Comparison of ENCODE assay signal across 11 cellular contexts in the genomic region with DNA sequence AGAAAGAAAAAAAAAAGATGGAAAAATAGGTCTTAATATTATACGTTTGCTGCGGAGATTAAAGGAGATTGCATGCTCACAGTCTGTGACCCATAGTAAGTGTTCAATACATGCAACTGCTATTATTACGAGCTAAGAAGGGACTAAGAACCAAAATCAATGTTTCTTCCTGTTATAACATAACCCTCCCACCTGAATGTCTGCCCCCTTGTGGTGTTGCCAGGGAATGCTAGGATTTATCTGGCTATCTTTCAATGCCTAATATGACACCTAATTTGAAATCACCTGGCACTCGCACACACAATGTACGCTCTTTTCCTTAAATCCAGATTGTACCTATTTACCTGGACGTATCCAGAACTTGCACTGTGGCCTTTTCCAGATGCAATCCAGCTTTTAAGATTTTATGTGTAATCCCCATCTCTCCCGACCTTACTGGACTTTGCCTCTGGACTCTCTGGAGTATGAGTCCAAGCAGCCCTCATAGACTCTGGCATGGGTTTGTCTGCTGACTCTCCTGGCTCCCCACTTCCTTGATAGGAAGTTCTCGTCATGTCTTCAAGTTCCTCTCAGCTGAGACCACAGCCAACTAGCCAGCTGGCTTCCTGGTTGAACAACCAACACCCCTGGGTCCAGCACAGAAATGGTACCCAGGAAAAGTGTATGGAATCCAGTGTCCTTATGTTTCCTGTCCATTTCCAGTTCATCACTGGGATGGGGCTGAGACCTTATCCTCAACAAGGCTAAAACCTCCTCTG.
DNase-seq lines count a peak whose midpoint lies in the region; ATAC-seq and TF ChIP-seq lines count a peak whose summit lies in the region.
"Had no signal": no experiment of that assay in that cellular context is flagged by ENCODE, and none has a peak within 500 bp of the region (broad histone marks: within the 10 kb centered on the region; RNA-seq: fewer than 3 reads in every experiment).

No MANE protein-coding gene starts in this region.

- H3K9me3 ChIP-seq in OCI-LY1 (ENCODE audit: low read length), result no peaks in the 10 kb centered on the region
- H3K9me3 ChIP-seq in upper lobe of right lung, result no peaks in the 10 kb centered on the region

- no peaks in the 10 kb centered on the region for H4K20me1 ChIP-seq in OCI-LY1 (ENCODE audit: insufficient read depth, low read length)

- peak; percentile 6 for DNase-seq in stimulated activated CD4-positive, alpha-beta T cell treated with anti-CD3 and anti-CD28 coated beads, Interleukin-2, amount 100 ng/mL, for 48 hours
- DNase-seq in stimulated activated CD4-positive, alpha-beta T cell treated with anti-CD3 and anti-CD28 coated beads, Interleukin-4, amount 100 ng/mL, for 4 hours, result no peak
- no peak for DNase-seq in fibroblast of mammary gland (ENCODE audit: low read depth)
- DNase-seq in upper lobe of right lung, result no peak
- no peak for DNase-seq in putamen (ENCODE audit: low spot score)
- no peak for DNase-seq in GM03348 (ENCODE audit: low spot score)
- DNase-seq in SW480 (ENCODE audit: low spot score), result no peak
- DNase-seq: naive thymus-derived CD8-positive, alpha-beta T cell; NCI-H2029 had no signal

- intact Hi-C loops in upper lobe of right lung (cut with DNase I), result no loop called here

- H3K36me3 ChIP-seq in OCI-LY1 (ENCODE audit: insufficient read depth, low read length) (no peaks in the 10 kb centered on the region), upper lobe of right lung (no peaks in the 10 kb centered on the region)

- H3K27ac ChIP-seq in OCI-LY1 (ENCODE audit: low read depth, low read length, poor library complexity, severe bottlenecking) (no peak overlapping the region), upper lobe of right lung (no peak overlapping the region)
- H3K27ac ChIP-seq: epithelial cell of prostate had no signal

- ATAC-seq in upper lobe of right lung, result no peak
- ATAC-seq: naive thymus-derived CD8-positive, alpha-beta T cell had no signal

- H3K9ac ChIP-seq in OCI-LY1 (ENCODE audit: low read length), result no peak overlapping the region

- H3K9me2 ChIP-seq in OCI-LY1 (ENCODE audit: low read depth, low read length), result no peaks in the 10 kb centered on the region

- peak; percentile 63 for TF ChIP-seq CTCF in OCI-LY1 (IDR thresholded peaks at IDR 0.05; ENCODE audit: low read length)
- peak; percentile 54 for TF ChIP-seq CTCF in fibroblast of mammary gland (conservative IDR thresholded peaks at IDR 0.05; ENCODE audit: control insufficient read depth, insufficient read depth, low read depth, low read length)
- TF ChIP-seq CTCF in upper lobe of right lung (IDR thresholded peaks at IDR 0.05), result peak; percentile 39

- no peak overlapping the region for H3K4me2 ChIP-seq in OCI-LY1 (ENCODE audit: low read length)

- H3K4me3 ChIP-seq in OCI-LY1 (ENCODE audit: low read depth, low read length, poor library complexity, severe bottlenecking), result no peak overlapping the region
- no peak overlapping the region for H3K4me3 ChIP-seq in fibroblast of mammary gland (ENCODE audit: control insufficient read depth, low read depth, low read length)
- H3K4me3 ChIP-seq in upper lobe of right lung, result no peak overlapping the region

- H3K27me3 ChIP-seq in OCI-LY1 (ENCODE audit: insufficient read depth, low read length), result no peaks in the 10 kb centered on the region
- H3K27me3 ChIP-seq in upper lobe of right lung, result no peaks in the 10 kb centered on the region

- no peaks in the 10 kb centered on the region for H3F3A ChIP-seq in OCI-LY1 (ENCODE audit: insufficient read depth, low read length)

- H3K79me2 ChIP-seq in OCI-LY1 (ENCODE audit: insufficient read depth, low read length), result no peaks in the 10 kb centered on the region

- no peak overlapping the region for H2AFZ ChIP-seq in OCI-LY1 (ENCODE audit: low read length)

- H3K4me1 ChIP-seq in OCI-LY1 (ENCODE audit: insufficient read depth, low read length, severe bottlenecking), result no peaks in the 10 kb centered on the region
- H3K4me1 ChIP-seq in upper lobe of right lung, result peaks cover 23% of the 10 kb centered on the region

Comparison
In these comparisons a context has a peak if more than half of its experiments do, and no peak if none do; other contexts are left out.
1. DNase-seq: peak in stimulated activated CD4-positive, alpha-beta T cell treated with anti-CD3 and anti-CD28 coated beads, Interleukin-2, amount 100 ng/mL, for 48 hours (2 of 2); none in stimulated activated CD4-positive, alpha-beta T cell treated with anti-CD3 and anti-CD28 coated beads, Interleukin-4, amount 100 ng/mL, for 4 hours (0 of 2), fibroblast of mammary gland (single experiment), upper lobe of right lung (single experiment), putamen (single experiment), GM03348 (single experiment) and SW480 (single experiment).
2. Peak in every context shown above with its lines, with median percentiles within 50 percentile points of each other: CTCF ChIP-seq.